25 cellular contexts compared by ENCODE assay signal in the genomic region with DNA sequence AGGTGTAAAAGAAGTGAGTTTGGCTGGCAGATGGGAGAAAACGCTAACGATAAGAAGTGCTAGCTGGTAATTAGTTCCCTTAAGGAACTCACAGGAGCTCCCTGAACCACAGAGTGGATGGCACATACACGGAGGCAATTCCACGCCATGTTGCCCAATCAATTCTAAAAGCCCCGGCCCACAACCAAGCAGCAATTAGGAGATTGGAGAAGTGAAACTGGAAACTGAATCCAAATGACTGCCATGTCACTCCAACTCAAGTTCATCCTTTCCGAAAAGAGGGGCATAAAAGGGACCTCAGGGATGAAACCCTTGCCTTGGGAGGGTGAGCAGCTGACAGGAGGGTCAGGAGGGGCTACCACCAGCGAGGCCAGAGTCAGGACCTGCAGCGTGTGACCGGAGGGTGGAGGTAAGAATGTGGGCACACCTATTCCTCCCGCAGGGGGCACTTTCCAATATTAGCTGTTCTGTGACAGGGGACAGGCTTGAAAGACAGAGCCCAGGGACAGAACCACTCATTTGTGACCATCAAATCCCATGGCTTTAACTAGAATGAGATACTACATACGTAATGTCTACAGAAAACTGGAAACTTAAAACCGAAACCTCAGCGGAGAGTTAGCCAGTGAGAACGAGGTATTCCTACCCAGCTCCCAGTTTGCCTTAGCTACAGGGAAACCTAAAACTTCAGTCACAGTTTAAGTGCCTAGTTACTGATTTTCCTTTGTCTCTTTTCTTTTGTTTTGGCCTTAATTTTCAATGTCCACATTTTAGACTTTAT.
DNase-seq lines count a peak whose midpoint lies in the region; ATAC-seq, FAIRE-seq and TF ChIP-seq lines count a peak whose summit lies in the region.
"Had no signal": no experiment of that assay in that cellular context is flagged by ENCODE, and none has a peak within 500 bp of the region (broad histone marks: within the 10 kb centered on the region; RNA-seq: fewer than 3 reads in every experiment).

No MANE protein-coding gene starts in this region.

- 78% methylated on average over 14 of the region's 14 CpGs for WGBS in GM12878 (ENCODE audit: insufficient coverage, insufficient replicate concordance, low lambda C conversion rate, missing lambda C conversion rate)
- WGBS in mesendoderm (ENCODE audit: extremely low coverage, insufficient coverage, low lambda C conversion rate): no CpG with 5 or more reads among the region's 14 CpGs

- peak overlapping the region; percentile 14 for H2BK5ac ChIP-seq in mesendoderm (ENCODE audit: low read length)

- H3K79me2 ChIP-seq in GM12878 (ENCODE audit: control insufficient read depth, insufficient read depth, low read length) (no peaks in the 10 kb centered on the region), mesendoderm (ENCODE audit: control insufficient read depth, insufficient read depth, low read length) (no peaks in the 10 kb centered on the region)

- no peak overlapping the region for H4K8ac ChIP-seq in mesendoderm (ENCODE audit: low read depth, low read length)

- TF ChIP-seq RAD21 in GM12878 (IDR thresholded peaks at IDR 0.05; ENCODE audit: insufficient read depth, low read depth, low read length): no peak

- no TSS peak for BruUV-seq in GM12878 (replicated peaks; lab: Mats Ljungman, UMichigan)

- no peak for TF ChIP-seq POLR2A in GM12878 (IDR thresholded peaks at IDR 0.05; ENCODE audit: low read depth, low read length)

- ATAC-seq in GM12878: peak; percentile 59
- peak; percentile 58 for ATAC-seq in upper lobe of right lung
- ATAC-seq in HG02885 (IDR thresholded peaks at IDR 0.05; ENCODE audit: poor library complexity, unreplicated experiment): no peak
- ATAC-seq in HG03520 (IDR thresholded peaks at IDR 0.05; ENCODE audit: unreplicated experiment): no peak
- ATAC-seq: activated CD8-positive, alpha-beta T cell treated with anti-CD3 and anti-CD28 coated beads, Interleukin-2, amount 10 ng/mL, durations not matched to agents 7 days and 5 days; activated T-cell treated with anti-CD3 and anti-CD28 coated beads, Interleukin-2, amount 50 U/mL, for 4 hours; left cardiac atrium; mucosa of descending colon; Right ventricle myocardium inferior; WTC11 had no signal

- no peak overlapping the region for H3K9ac ChIP-seq in GM12878 (ENCODE audit: control insufficient read depth, insufficient read depth, low read length)
- H3K9ac ChIP-seq in mesendoderm (ENCODE audit: low read length): peak overlapping the region; percentile 5

- H3K79me1 ChIP-seq in mesendoderm (ENCODE audit: low read length): no peaks in the 10 kb centered on the region

- CTCF ChIA-PET in GM12878 (lab: Yijun Ruan, JAX): interaction anchor here (1.3 kb wide), 1 partner anchor 96 kb away, joined by 3 read pairs; the partner anchor contains the start of gene OXTR

- H2BK15ac ChIP-seq in mesendoderm (replicated peaks; ENCODE audit: low read depth): no peak overlapping the region

- no peak for TF ChIP-seq EP300 in GM12878 (IDR thresholded peaks at IDR 0.05; ENCODE audit: borderline replicate concordance in 1 of 2, control insufficient read depth in 1 of 2, low read depth in 2 of 2, low read length in 2 of 2)

- POLR2A ChIA-PET in GM12878 (lab: Charles Lee): no interaction called here

- H3K4ac ChIP-seq in mesendoderm (ENCODE audit: low read depth, low read length): no peak overlapping the region

- peak overlapping the region; percentile 4 for H3K18ac ChIP-seq in mesendoderm (ENCODE audit: low read length)

- no peak overlapping the region for H3K27ac ChIP-seq in GM12878 (ENCODE audit: control insufficient read depth, insufficient read depth)
- peak overlapping the region; percentile 83 for H3K27ac ChIP-seq in mesendoderm (ENCODE audit: low read depth, low read length)
- H3K27ac ChIP-seq in upper lobe of right lung: no peak overlapping the region
- H3K27ac ChIP-seq: 22Rv1, colonic mucosa had no signal

- H2BK120ac ChIP-seq in mesendoderm (ENCODE audit: low read depth, low read length): peak overlapping the region; percentile 82

- H3K4me1 ChIP-seq in GM12878 (ENCODE audit: control insufficient read depth, insufficient read depth, low read length): no peaks in the 10 kb centered on the region
- peaks cover 4% of the 10 kb centered on the region for H3K4me1 ChIP-seq in mesendoderm (ENCODE audit: control insufficient read depth, low read depth, low read length)
- H3K4me1 ChIP-seq in upper lobe of right lung: no peaks in the 10 kb centered on the region
- H3K4me1 ChIP-seq: colonic mucosa had no signal

- H3K4me3 ChIP-seq in GM12878 (no peak overlapping the region), mesendoderm (ENCODE audit: low read length) (no peak overlapping the region), upper lobe of right lung (no peak overlapping the region)
- H3K4me3 ChIP-seq: colonic mucosa, mucosa of descending colon had no signal

- no peak overlapping the region for H2AK5ac ChIP-seq in mesendoderm (ENCODE audit: low read length)

- no peaks in the 10 kb centered on the region for H4K20me1 ChIP-seq in GM12878 (ENCODE audit: control insufficient read depth, insufficient read depth)

- RAD21 ChIA-PET in GM12878 (lab: Charles Lee; ENCODE audit: unreplicated experiment): no interaction called here

- H2AFZ ChIP-seq in GM12878 (ENCODE audit: control insufficient read depth, low read depth, low read length): no peak overlapping the region

- H3K56ac ChIP-seq in mesendoderm (ENCODE audit: low read length): peak overlapping the region; percentile 69

- in situ Hi-C loops in GM12878 (cut with MboI): no loop called here

- H3K4me2 ChIP-seq in GM12878 (ENCODE audit: control insufficient read depth, insufficient read depth) (no peak overlapping the region), mesendoderm (ENCODE audit: low read length) (no peak overlapping the region)

- H4K5ac ChIP-seq in mesendoderm (ENCODE audit: low read length): peak overlapping the region; percentile 30

- SMC1A ChIA-PET in GM12878 (lab: Charles Lee; ENCODE audit: uncharacterized antibody, unreplicated experiment): interaction anchor here (1.6 kb wide), 1 partner anchor 12 kb away, joined by 3 read pairs; no protein-coding TSS in a partner anchor

- no peaks in the 10 kb centered on the region for H3K9me3 ChIP-seq in GM12878 (replicated peaks; ENCODE audit: control insufficient read depth, insufficient read depth, low read length)
- no peaks in the 10 kb centered on the region for H3K9me3 ChIP-seq in upper lobe of right lung
- H3K9me3 ChIP-seq: colonic mucosa, mucosa of descending colon had no signal

- no peak for FAIRE-seq in GM12878 (lab: Jason Lieb, UNC)
- FAIRE-seq: endometrium, small intestine had no signal

- intact Hi-C loops in GM12878 (cut with micrococcal nuclease; ENCODE audit: unreplicated experiment): no loop called here
- intact Hi-C loops in upper lobe of right lung (cut with DNase I): no loop called here

- no peak for TF ChIP-seq CTCF in GM12878 (IDR thresholded peaks at IDR 0.05 in 2 of 3, conservative IDR thresholded peaks at IDR 0.05 in 1 of 3; ENCODE audit: control insufficient read depth in 2 of 3, extremely low read depth in 1 of 3, insufficient read depth in 1 of 3, low read depth in 3 of 3, low read length in 3 of 3)
- TF ChIP-seq CTCF in upper lobe of right lung (IDR thresholded peaks at IDR 0.05): no peak

- no peak overlapping the region for H3K23ac ChIP-seq in mesendoderm (ENCODE audit: low read length)

- H3K36me3 ChIP-seq in GM12878 (ENCODE audit: control insufficient read depth in 2 of 2, insufficient read depth in 2 of 2, low read length in 1 of 2): no peaks in the 10 kb centered on the region
- H3K36me3 ChIP-seq in mesendoderm (ENCODE audit: control insufficient read depth, insufficient read depth, low read length): no peaks in the 10 kb centered on the region
- no peaks in the 10 kb centered on the region for H3K36me3 ChIP-seq in upper lobe of right lung
- H3K36me3 ChIP-seq: colonic mucosa had no signal

- no peaks in the 10 kb centered on the region for H3K27me3 ChIP-seq in GM12878 (replicated peaks in 1 of 2; ENCODE audit: control insufficient read depth in 2 of 2, insufficient read depth in 2 of 2, low read length in 1 of 2)
- H3K27me3 ChIP-seq in mesendoderm (ENCODE audit: insufficient read depth, low read length, poor library complexity): no peaks in the 10 kb centered on the region
- H3K27me3 ChIP-seq in upper lobe of right lung: no peaks in the 10 kb centered on the region
- H3K27me3 ChIP-seq: colonic mucosa had no signal

- peak; percentile 41 for DNase-seq in NCI-H2029 treated with DMSO at 0.1 percent for 48 hours (lab: John Stamatoyannopoulos, UW)
- no peak for DNase-seq in NCI-H2029 (lab: John Stamatoyannopoulos, UW)
- no peak for DNase-seq in GM12878 (ENCODE audit: low read depth, low spot score)
- peak; percentile 57 for DNase-seq in mesendoderm
- no peak for DNase-seq in upper lobe of right lung
- DNase-seq in SK-N-DZ (ENCODE audit: low spot score): no peak
- DNase-seq: activated CD8-positive, alpha-beta T cell treated with anti-CD3 and anti-CD28 coated beads, Interleukin-2, amount 10 ng/mL, durations not matched to agents 7 days and 5 days; activated T-cell treated with anti-CD3 and anti-CD28 coated beads, Interleukin-2, amount 50 U/mL, for 4 hours; C1 segment of cervical spinal cord; colonic mucosa; DMS53; left cardiac atrium; MM.1S; NCI-H1930; NCI-H446 treated with DMSO at 0.1 percent for 48 hours; small intestine; stimulated activated CD4-positive, alpha-beta T cell treated with anti-CD3 and anti-CD28 coated beads, Interleukin-4, amount 100 ng/mL, for 24 hours; T-helper 2 cell had no signal

TF ChIP-seq in GM12878, 131 proteins besides CTCF, POLR2A, EP300 and RAD21 (continues in another document):
- TF ChIP-seq, protein P1, sequence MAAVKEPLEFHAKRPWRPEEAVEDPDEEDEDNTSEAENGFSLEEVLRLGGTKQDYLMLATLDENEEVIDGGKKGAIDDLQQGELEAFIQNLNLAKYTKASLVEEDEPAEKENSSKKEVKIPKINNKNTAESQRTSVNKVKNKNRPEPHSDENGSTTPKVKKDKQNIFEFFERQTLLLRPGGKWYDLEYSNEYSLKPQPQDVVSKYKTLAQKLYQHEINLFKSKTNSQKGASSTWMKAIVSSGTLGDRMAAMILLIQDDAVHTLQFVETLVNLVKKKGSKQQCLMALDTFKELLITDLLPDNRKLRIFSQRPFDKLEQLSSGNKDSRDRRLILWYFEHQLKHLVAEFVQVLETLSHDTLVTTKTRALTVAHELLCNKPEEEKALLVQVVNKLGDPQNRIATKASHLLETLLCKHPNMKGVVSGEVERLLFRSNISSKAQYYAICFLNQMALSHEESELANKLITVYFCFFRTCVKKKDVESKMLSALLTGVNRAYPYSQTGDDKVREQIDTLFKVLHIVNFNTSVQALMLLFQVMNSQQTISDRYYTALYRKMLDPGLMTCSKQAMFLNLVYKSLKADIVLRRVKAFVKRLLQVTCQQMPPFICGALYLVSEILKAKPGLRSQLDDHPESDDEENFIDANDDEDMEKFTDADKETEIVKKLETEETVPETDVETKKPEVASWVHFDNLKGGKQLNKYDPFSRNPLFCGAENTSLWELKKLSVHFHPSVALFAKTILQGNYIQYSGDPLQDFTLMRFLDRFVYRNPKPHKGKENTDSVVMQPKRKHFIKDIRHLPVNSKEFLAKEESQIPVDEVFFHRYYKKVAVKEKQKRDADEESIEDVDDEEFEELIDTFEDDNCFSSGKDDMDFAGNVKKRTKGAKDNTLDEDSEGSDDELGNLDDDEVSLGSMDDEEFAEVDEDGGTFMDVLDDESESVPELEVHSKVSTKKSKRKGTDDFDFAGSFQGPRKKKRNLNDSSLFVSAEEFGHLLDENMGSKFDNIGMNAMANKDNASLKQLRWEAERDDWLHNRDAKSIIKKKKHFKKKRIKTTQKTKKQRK (IDR thresholded peaks at IDR 0.05; ENCODE audit: low read depth, low read length): no peak

Comparison
In these comparisons a context has a peak if more than half of its experiments do, and no peak if none do; other contexts are left out.
1. DNase-seq: peak in NCI-H2029 treated with DMSO at 0.1 percent for 48 hours (single experiment) and mesendoderm (single experiment); none in NCI-H2029 (single experiment), GM12878 (single experiment), upper lobe of right lung (single experiment) and SK-N-DZ (single experiment).
2. ATAC-seq: peak in GM12878 (single experiment) and upper lobe of right lung (single experiment); none in HG02885 (single experiment) and HG03520 (single experiment).